ENCODE assay signal across 1 cellular context in genomic region chr16:1920727-1921155, GRCh38.
A peak's percentile ranks its signal among the peaks of the same experiment; 100 is the strongest.
TF ChIP-seq lines count a peak whose summit lies in the region.

No MANE protein-coding gene starts in this region.

TF ChIP-seq in HEK293, 187 proteins besides CTCF, POLR2A, EP300 and RAD21 (continued from another document):
- TF ChIP-seq ZNF398 (tag by site-specific recombination; IDR thresholded peaks at IDR 0.05) (no peak), ZNF596 (tag by site-specific recombination; IDR thresholded peaks at IDR 0.05) (no peak), ZNF10 (tag by site-specific recombination; IDR thresholded peaks at IDR 0.05) (no peak), ZNF335 (tag by site-specific recombination; conservative IDR thresholded peaks at IDR 0.05) (peak; percentile 51), ZNF18 (tag by site-specific recombination; IDR thresholded peaks at IDR 0.05) (no peak), ZFP41 (tag by site-specific recombination; IDR thresholded peaks at IDR 0.05; ENCODE audit: borderline replicate concordance) (no peak), ZNF692 (tag by site-specific recombination; IDR thresholded peaks at IDR 0.05) (no peak), ZNF621 (tag by site-specific recombination; IDR thresholded peaks at IDR 0.05) (no peak), SP3 (tag by site-specific recombination; IDR thresholded peaks at IDR 0.05) (no peak; the same call in 1 of the 2 replicates), ZNF169 (tag by site-specific recombination; IDR thresholded peaks at IDR 0.05) (no peak)
